ENCODE assay signal across 8 cellular contexts in genomic region chr20:63520594-63520938, GRCh38. TPM values are rescaled to one million over a fixed set of nuclear protein-coding genes. Genes with fewer than 3 reads are reported as not detected.
A peak's percentile ranks its signal among the peaks of the same experiment; 100 is the strongest.
DNase-seq lines count a peak whose midpoint lies in the region; ATAC-seq and TF ChIP-seq lines count a peak whose summit lies in the region.

TSS of gene PPDPF (plus strand) at chr20:63520765. CDS start at chr20:63521309, 544 bp downstream.

- H3K27me3 Mint-ChIP-seq in nephron progenitor cell (ENCODE audit: low read depth, poor library complexity), result peaks cover 12% of the 10 kb centered on the region

- peaks cover 39% of the 10 kb centered on the region for H3K4me1 Mint-ChIP-seq in nephron progenitor cell

- peaks cover 3% of the 10 kb centered on the region for H3K9me3 Mint-ChIP-seq in nephron progenitor cell

- peaks cover 8% of the 10 kb centered on the region for H3K27me3 ChIP-seq in HL-60 (ENCODE audit: insufficient read depth, poor library complexity, severe bottlenecking)

- TF ChIP-seq CTCF in HL-60 (IDR thresholded peaks at IDR 0.05; ENCODE audit: insufficient read depth, low read length), result no peak
- no peak for TF ChIP-seq CTCF in fibroblast of the aortic adventitia (IDR thresholded peaks at IDR 0.05; ENCODE audit: insufficient read depth, low read length)
- no peak for TF ChIP-seq CTCF in nephron progenitor cell (IDR thresholded peaks at IDR 0.05)

- peak; percentile 60 for ATAC-seq in GM19452 (IDR thresholded peaks at IDR 0.05; ENCODE audit: unreplicated experiment)

- H3K4me3 ChIP-seq in HL-60 (replicated peaks; ENCODE audit: insufficient read depth, low read length), result peak within 1 kb of the TSS; percentile 57
- peak within 1 kb of the TSS; percentile 85 for H3K4me3 ChIP-seq in fibroblast of the aortic adventitia (ENCODE audit: low read depth, low read length)

- peak within 1 kb of the TSS; percentile 45 for H3K27ac Mint-ChIP-seq in nephron progenitor cell

- peak within 1 kb of the TSS; percentile 65 for H3K27ac ChIP-seq in HL-60 (replicated peaks)

- peak within 1 kb of the TSS; percentile 91 for H3K4me3 Mint-ChIP-seq in nephron progenitor cell

- peak; percentile 68 for DNase-seq in CMK (ENCODE audit: low read depth)
- peak; percentile 48 to 67 for DNase-seq in HL-60 (ENCODE audit: low read depth in 1 of 2, low spot score in 1 of 2)
- peak; percentile 80 for DNase-seq in RPMI7951 (ENCODE audit: low read depth)
- peak; percentile 80 for DNase-seq in activated effector memory CD4-positive, alpha-beta T cell treated with Interleukin-2 at 50 U/mL for 16 hours
- peak; percentile 77 for DNase-seq in fibroblast of the aortic adventitia (ENCODE audit: low read depth)
- DNase-seq in nephron progenitor cell, result peak; percentile 87
- peak; percentile 72 for DNase-seq in stimulated activated naive CD4-positive, alpha-beta T cell treated with Interleukin-2 at 50 U/mL for 16 hours (lab: John Stamatoyannopoulos, UW)

- peaks cover 23% of the 10 kb centered on the region for H3K36me3 Mint-ChIP-seq in nephron progenitor cell (ENCODE audit: low read depth)

RNA-seq across cellular contexts. Expression of gene PPDPF, which starts in this region (rescaled TPM):
- 140 and 185 TPM in 2 replicates for total RNA-seq in RPMI7951 (2014; rRNA removed; shearing (Covaris generic))
- total RNA-seq in fibroblast of the aortic adventitia (ENCODE audit: low replicate concordance), result 35.3 and 97.0 TPM in 2 replicates

Comparison
In these comparisons a context has a peak if more than half of its experiments do, and no peak if none do; other contexts are left out.
1. Peak in every context shown above with its lines: DNase-seq, ATAC-seq, H3K4me3 ChIP-seq and H3K27ac ChIP-seq.